In the genomic region with DNA sequence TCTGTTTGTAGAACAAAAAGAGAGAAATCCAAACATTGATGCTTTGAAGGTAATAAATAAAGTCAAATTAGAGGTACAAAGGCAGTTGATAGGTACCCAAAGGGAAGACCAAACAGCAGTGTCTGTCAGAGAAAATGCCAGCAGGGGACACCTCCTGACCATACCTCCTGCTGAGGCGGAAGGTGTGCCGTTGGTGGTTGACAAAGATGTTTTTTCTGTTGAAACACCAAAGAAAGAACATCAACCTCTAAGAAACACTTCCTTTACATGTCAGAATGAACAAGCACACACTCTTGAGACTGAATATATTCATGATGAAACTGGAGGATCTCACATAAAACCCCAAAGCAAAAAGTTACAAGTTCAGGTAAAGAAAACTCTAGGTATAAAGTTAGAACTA, we compare ENCODE assay signal across 20 cellular contexts.
DNase-seq lines count a peak whose midpoint lies in the region; ATAC-seq and TF ChIP-seq lines count a peak whose summit lies in the region.
"Had no signal": no experiment of that assay in that cellular context is flagged by ENCODE, and none has a peak within 500 bp of the region (broad histone marks: within the 10 kb centered on the region; RNA-seq: fewer than 3 reads in every experiment).

No MANE protein-coding gene starts in this region.

- no peaks in the 10 kb centered on the region for H3K9me3 Mint-ChIP-seq in activated CD4-positive, alpha-beta T cell treated with anti-CD3 and anti-CD28 coated beads for 36 hours (ENCODE audit: low read depth)
- H3K9me3 Mint-ChIP-seq in CD8-positive, alpha-beta T cell = no peaks in the 10 kb centered on the region
- H3K9me3 Mint-ChIP-seq in activated CD8-positive, alpha-beta T cell treated with anti-CD3 and anti-CD28 coated beads, Interleukin-2, amount 10 ng/mL, durations not matched to agents 7 days and 5 days (ENCODE audit: insufficient read depth) = no peaks in the 10 kb centered on the region
- H3K9me3 Mint-ChIP-seq in natural killer cell treated with Interleukin-12 subunit alpha and Interleukin-12 subunit beta and Interleukin-15 and Interleukin-18, amount 100 ng/mL, for 72 hours = no peaks in the 10 kb centered on the region
- H3K9me3 Mint-ChIP-seq: activated naive CD8-positive, alpha-beta T cell treated with anti-CD3 and anti-CD28 coated beads, Interleukin-2, amount 10 ng/mL, durations not matched to agents 7 days and 5 days; stimulated activated naive CD8-positive, alpha-beta T cell treated with anti-CD3 and anti-CD28 coated beads, Interleukin-15, amount 100 ng/mL, for 72 hours; type B pancreatic cell had no signal

- H3K27me3 Mint-ChIP-seq in activated CD4-positive, alpha-beta T cell treated with anti-CD3 and anti-CD28 coated beads for 36 hours = no peaks in the 10 kb centered on the region
- H3K27me3 Mint-ChIP-seq in CD8-positive, alpha-beta T cell (ENCODE audit: low read depth) = no peaks in the 10 kb centered on the region
- H3K27me3 Mint-ChIP-seq in activated CD8-positive, alpha-beta T cell treated with anti-CD3 and anti-CD28 coated beads, Interleukin-2, amount 10 ng/mL, durations not matched to agents 7 days and 5 days (ENCODE audit: low read depth) = no peaks in the 10 kb centered on the region
- H3K27me3 Mint-ChIP-seq in natural killer cell treated with Interleukin-12 subunit alpha and Interleukin-12 subunit beta and Interleukin-15 and Interleukin-18, amount 100 ng/mL, for 72 hours = no peaks in the 10 kb centered on the region
- H3K27me3 Mint-ChIP-seq: activated naive CD8-positive, alpha-beta T cell treated with anti-CD3 and anti-CD28 coated beads, Interleukin-2, amount 10 ng/mL, durations not matched to agents 7 days and 5 days; stimulated activated naive CD8-positive, alpha-beta T cell treated with anti-CD3 and anti-CD28 coated beads, Interleukin-15, amount 100 ng/mL, for 72 hours; type B pancreatic cell had no signal

- H3K27ac ChIP-seq in CD8-positive, alpha-beta T cell (ENCODE audit: low read depth, low read length) = no peak overlapping the region
- no peak overlapping the region for H3K27ac ChIP-seq in left ventricle myocardium inferior (replicated peaks)
- H3K27ac ChIP-seq: 22Rv1, brain microvascular endothelial cell had no signal

- H3K4me3 ChIP-seq in CD8-positive, alpha-beta T cell (ENCODE audit: low read depth, low read length) = no peak overlapping the region
- H3K4me3 ChIP-seq in left ventricle myocardium inferior = no peak overlapping the region

- CTCF ChIA-PET in activated CD4-positive, alpha-beta T cell treated with anti-CD3 and anti-CD28 coated beads for 36 hours (lab: Charles Lee) = interaction anchor here (2.0 kb wide), 1 partner anchor 234 kb away, joined by 7 read pairs; no protein-coding TSS in a partner anchor
- CTCF ChIA-PET in CD8-positive, alpha-beta T cell (lab: Charles Lee) = interaction anchor here (1.4 kb wide), 1 partner anchor 21 kb away, joined by 4 read pairs; no protein-coding TSS in a partner anchor
- CTCF ChIA-PET in activated CD8-positive, alpha-beta T cell treated with anti-CD3 and anti-CD28 coated beads, Interleukin-2, amount 10 ng/mL, durations not matched to agents 7 days and 5 days (lab: Charles Lee) = interaction anchor here (1.2 to 2.1 kb wide), 4 partner anchors 78 to 141 kb away, joined by 3 to 6 read pairs (median 4); no protein-coding TSS in a partner anchor

- no peaks in the 10 kb centered on the region for H3K9me3 ChIP-seq in CD8-positive, alpha-beta T cell (ENCODE audit: low read length)
- no peaks in the 10 kb centered on the region for H3K9me3 ChIP-seq in left ventricle myocardium inferior (replicated peaks)
- H3K9me3 ChIP-seq: SK-N-SH had no signal

- POLR2A ChIA-PET in activated CD4-positive, alpha-beta T cell treated with anti-CD3 and anti-CD28 coated beads for 36 hours (lab: Charles Lee) = no interaction called here
- POLR2A ChIA-PET in CD8-positive, alpha-beta T cell (lab: Charles Lee) = no interaction called here
- POLR2A ChIA-PET in activated CD8-positive, alpha-beta T cell treated with anti-CD3 and anti-CD28 coated beads, Interleukin-2, amount 10 ng/mL, durations not matched to agents 7 days and 5 days (lab: Charles Lee) = no interaction called here

- no peak for TF ChIP-seq CTCF in CD8-positive, alpha-beta T cell (IDR thresholded peaks at IDR 0.05)
- TF ChIP-seq CTCF in left ventricle myocardium inferior (IDR thresholded peaks at IDR 0.05; ENCODE audit: borderline replicate concordance) = no peak

- H3K4me1 ChIP-seq in CD8-positive, alpha-beta T cell (ENCODE audit: insufficient read depth, low read length) = no peaks in the 10 kb centered on the region
- H3K4me1 ChIP-seq in left ventricle myocardium inferior = no peaks in the 10 kb centered on the region

- H3K4me3 Mint-ChIP-seq in activated CD4-positive, alpha-beta T cell treated with anti-CD3 and anti-CD28 coated beads for 36 hours = no peak overlapping the region
- no peak overlapping the region for H3K4me3 Mint-ChIP-seq in CD8-positive, alpha-beta T cell
- no peak overlapping the region for H3K4me3 Mint-ChIP-seq in activated CD8-positive, alpha-beta T cell treated with anti-CD3 and anti-CD28 coated beads, Interleukin-2, amount 10 ng/mL, durations not matched to agents 7 days and 5 days
- peak overlapping the region; percentile 49 for H3K4me3 Mint-ChIP-seq in natural killer cell treated with Interleukin-12 subunit alpha and Interleukin-12 subunit beta and Interleukin-15 and Interleukin-18, amount 100 ng/mL, for 72 hours
- H3K4me3 Mint-ChIP-seq: activated naive CD8-positive, alpha-beta T cell treated with anti-CD3 and anti-CD28 coated beads, Interleukin-2, amount 10 ng/mL, durations not matched to agents 7 days and 5 days; stimulated activated naive CD8-positive, alpha-beta T cell treated with anti-CD3 and anti-CD28 coated beads, Interleukin-15, amount 100 ng/mL, for 72 hours; type B pancreatic cell had no signal

- DNase-seq in activated CD4-positive, alpha-beta T cell treated with anti-CD3 and anti-CD28 coated beads for 36 hours = no peak
- no peak for DNase-seq in activated CD4-positive, alpha-beta T cell treated with anti-CD3 and anti-CD28 coated beads, Interleukin-2, amount 50 U/mL, for 1 hour
- no peak for DNase-seq in CD8-positive, alpha-beta T cell
- DNase-seq in activated CD8-positive, alpha-beta T cell treated with anti-CD3 and anti-CD28 coated beads, Interleukin-2, amount 10 ng/mL, durations not matched to agents 7 days and 5 days = no peak
- no peak for DNase-seq in natural killer cell treated with Interleukin-12 subunit alpha and Interleukin-12 subunit beta and Interleukin-15 and Interleukin-18, amount 100 ng/mL, for 72 hours (ENCODE audit: low spot score)
- no peak for DNase-seq in stimulated activated CD4-positive, alpha-beta T cell treated with anti-CD3 and anti-CD28 coated beads, Interleukin-4, amount 100 ng/mL, for 4 hours
- no peak for DNase-seq in HuH-7.5 (ENCODE audit: low spot score)
- no peak for DNase-seq in left ventricle myocardium inferior
- DNase-seq: activated CD8-positive, alpha-beta memory T cell treated with anti-CD3 and anti-CD28 coated beads, Interleukin-2, amount 50 U/mL, for 4 hours; activated naive CD8-positive, alpha-beta T cell treated with anti-CD3 and anti-CD28 coated beads, Interleukin-2, amount 10 ng/mL, durations not matched to agents 7 days and 5 days; KG1; NCI-H146; NCI-H2171 treated with DMSO at 0.1 percent for 48 hours; NCI-H69; SK-N-SH; stimulated activated CD4-positive, alpha-beta T cell treated with anti-CD3 and anti-CD28 coated beads, Interleukin-2, amount 100 ng/mL, for 48 hours; stimulated activated naive CD8-positive, alpha-beta T cell treated with anti-CD3 and anti-CD28 coated beads, Interleukin-15, amount 100 ng/mL, for 72 hours had no signal

- H3K36me3 Mint-ChIP-seq in activated CD4-positive, alpha-beta T cell treated with anti-CD3 and anti-CD28 coated beads for 36 hours (ENCODE audit: low read depth) = peaks cover 58% of the 10 kb centered on the region
- H3K36me3 Mint-ChIP-seq in CD8-positive, alpha-beta T cell = peaks cover 92% of the 10 kb centered on the region
- H3K36me3 Mint-ChIP-seq in activated CD8-positive, alpha-beta T cell treated with anti-CD3 and anti-CD28 coated beads, Interleukin-2, amount 10 ng/mL, durations not matched to agents 7 days and 5 days (ENCODE audit: low read depth) = peaks cover 82% of the 10 kb centered on the region
- H3K36me3 Mint-ChIP-seq in natural killer cell treated with Interleukin-12 subunit alpha and Interleukin-12 subunit beta and Interleukin-15 and Interleukin-18, amount 100 ng/mL, for 72 hours = peaks cover 35% of the 10 kb centered on the region

- intact Hi-C loops in activated CD4-positive, alpha-beta T cell treated with anti-CD3 and anti-CD28 coated beads for 36 hours (cut with DNase I, micrococcal nuclease) = no loop called here
- intact Hi-C loops in CD8-positive, alpha-beta T cell (cut with DNase I, micrococcal nuclease) = no loop called here
- intact Hi-C loops in left ventricle myocardium inferior (cut with micrococcal nuclease) = no loop called here

- no peaks in the 10 kb centered on the region for H3K27me3 ChIP-seq in CD8-positive, alpha-beta T cell (ENCODE audit: insufficient read depth, low read length)
- no peaks in the 10 kb centered on the region for H3K27me3 ChIP-seq in left ventricle myocardium inferior (ENCODE audit: low read depth)
- H3K27me3 ChIP-seq: brain microvascular endothelial cell had no signal

- peak overlapping the region; percentile 72 for H3K27ac Mint-ChIP-seq in activated CD4-positive, alpha-beta T cell treated with anti-CD3 and anti-CD28 coated beads for 36 hours
- H3K27ac Mint-ChIP-seq in CD8-positive, alpha-beta T cell = peak overlapping the region; percentile 85
- peak overlapping the region; percentile 66 for H3K27ac Mint-ChIP-seq in activated CD8-positive, alpha-beta T cell treated with anti-CD3 and anti-CD28 coated beads, Interleukin-2, amount 10 ng/mL, durations not matched to agents 7 days and 5 days
- H3K27ac Mint-ChIP-seq in natural killer cell treated with Interleukin-12 subunit alpha and Interleukin-12 subunit beta and Interleukin-15 and Interleukin-18, amount 100 ng/mL, for 72 hours = peak overlapping the region in 1 of 2 donors; percentile 64
- H3K27ac Mint-ChIP-seq: activated naive CD8-positive, alpha-beta T cell treated with anti-CD3 and anti-CD28 coated beads, Interleukin-2, amount 10 ng/mL, durations not matched to agents 7 days and 5 days; type B pancreatic cell had no signal

- ATAC-seq in activated CD4-positive, alpha-beta T cell treated with anti-CD3 and anti-CD28 coated beads for 36 hours = peak; percentile 26
- ATAC-seq in CD8-positive, alpha-beta T cell = no peak
- ATAC-seq in activated CD8-positive, alpha-beta T cell treated with anti-CD3 and anti-CD28 coated beads, Interleukin-2, amount 10 ng/mL, durations not matched to agents 7 days and 5 days = no peak
- ATAC-seq in natural killer cell treated with Interleukin-12 subunit alpha and Interleukin-12 subunit beta and Interleukin-15 and Interleukin-18, amount 100 ng/mL, for 72 hours = peak in 1 of 2 donors; percentile 80
- ATAC-seq: stimulated activated naive CD8-positive, alpha-beta T cell treated with anti-CD3 and anti-CD28 coated beads, Interleukin-15, amount 100 ng/mL, for 72 hours had no signal

- H3K36me3 ChIP-seq in CD8-positive, alpha-beta T cell (ENCODE audit: insufficient read depth, low read length) = peaks cover 31% of the 10 kb centered on the region
- H3K36me3 ChIP-seq in left ventricle myocardium inferior = peaks cover 85% of the 10 kb centered on the region

- peaks cover 37% of the 10 kb centered on the region for H3K4me1 Mint-ChIP-seq in activated CD4-positive, alpha-beta T cell treated with anti-CD3 and anti-CD28 coated beads for 36 hours
- peaks cover 25% of the 10 kb centered on the region for H3K4me1 Mint-ChIP-seq in CD8-positive, alpha-beta T cell (ENCODE audit: low read depth)
- peaks cover 22% of the 10 kb centered on the region for H3K4me1 Mint-ChIP-seq in activated CD8-positive, alpha-beta T cell treated with anti-CD3 and anti-CD28 coated beads, Interleukin-2, amount 10 ng/mL, durations not matched to agents 7 days and 5 days (ENCODE audit: low read depth)
- peaks cover 49 to 60% of the 10 kb centered on the region in 2 donors for H3K4me1 Mint-ChIP-seq in natural killer cell treated with Interleukin-12 subunit alpha and Interleukin-12 subunit beta and Interleukin-15 and Interleukin-18, amount 100 ng/mL, for 72 hours (ENCODE audit: low read depth in 2 of 2)
